ENCODE assay signal across 28 cellular contexts in the genomic region with DNA sequence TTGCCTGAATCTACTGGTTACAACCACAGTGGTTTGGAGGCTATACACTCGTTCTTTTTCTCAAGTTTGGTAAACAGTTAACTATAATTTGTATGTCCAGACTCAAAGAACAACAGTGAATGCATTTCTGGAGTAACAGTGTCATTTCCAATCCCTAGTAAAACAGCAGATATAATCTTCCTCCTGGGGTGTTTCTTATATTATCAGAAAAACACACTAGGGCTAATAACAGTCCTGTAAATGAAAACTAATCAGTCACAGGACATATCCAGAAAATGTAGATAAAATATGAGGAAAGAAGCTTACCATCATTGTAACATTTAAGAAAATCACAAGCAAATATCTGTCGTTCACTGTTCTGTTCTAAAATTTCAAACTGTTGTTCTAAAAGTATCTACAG.
"Had no signal": no experiment of that assay in that cellular context is flagged by ENCODE, and none has a peak within 500 bp of the region (broad histone marks: within the 10 kb centered on the region; RNA-seq: fewer than 3 reads in every experiment).

No MANE protein-coding gene starts in this region.

- DNase-seq: Karpas-422, MM.1S, MV-4-11, NCI-H1092, NCI-H1105, NCI-H1417 treated with DMSO at 0.1 percent for 48 hours, NCI-H1436 treated with DMSO at 0.1 percent for 48 hours, NCI-H1694 treated with DMSO at 0.1 percent for 48 hours, NCI-H187 treated with DMSO at 0.1 percent for 48 hours, NCI-H2029, NCI-H2171 treated with DMSO at 0.1 percent for 48 hours, NCI-H2227 treated with DMSO at 0.1 percent for 48 hours, NCI-H345, NCI-H446, NCI-H510A treated with DMSO at 0.1 percent for 48 hours, NCI-H524 treated with DMSO at 0.1 percent for 48 hours, NCI-H526 treated with DMSO at 0.1 percent for 48 hours, NCI-H774, OCI-M1, PC-3, Peyer's patch, Right ventricle myocardium superior, RPMI8226, SK-N-SH, SW 1271, T-helper 1 cell had no signal

- H3K27me3 ChIP-seq: Peyer's patch, SJSA1 had no signal

- H3K9ac ChIP-seq: KMS-11, SK-N-SH had no signal

- H3K4me1 ChIP-seq: Peyer's patch, SJSA1 had no signal

- H3K9me3 ChIP-seq: Peyer's patch, SJSA1, SK-N-SH had no signal

- H3K36me3 ChIP-seq: Peyer's patch, SJSA1 had no signal

- H3K4me2 ChIP-seq: KMS-11, SK-N-SH had no signal

- ATAC-seq: PC-3 had no signal

- H3K27ac ChIP-seq: KMS-11, Peyer's patch, SJSA1 had no signal

- H3K4me3 ChIP-seq: Peyer's patch, SJSA1 had no signal
